20 cellular contexts compared by ENCODE assay signal in the genomic region with DNA sequence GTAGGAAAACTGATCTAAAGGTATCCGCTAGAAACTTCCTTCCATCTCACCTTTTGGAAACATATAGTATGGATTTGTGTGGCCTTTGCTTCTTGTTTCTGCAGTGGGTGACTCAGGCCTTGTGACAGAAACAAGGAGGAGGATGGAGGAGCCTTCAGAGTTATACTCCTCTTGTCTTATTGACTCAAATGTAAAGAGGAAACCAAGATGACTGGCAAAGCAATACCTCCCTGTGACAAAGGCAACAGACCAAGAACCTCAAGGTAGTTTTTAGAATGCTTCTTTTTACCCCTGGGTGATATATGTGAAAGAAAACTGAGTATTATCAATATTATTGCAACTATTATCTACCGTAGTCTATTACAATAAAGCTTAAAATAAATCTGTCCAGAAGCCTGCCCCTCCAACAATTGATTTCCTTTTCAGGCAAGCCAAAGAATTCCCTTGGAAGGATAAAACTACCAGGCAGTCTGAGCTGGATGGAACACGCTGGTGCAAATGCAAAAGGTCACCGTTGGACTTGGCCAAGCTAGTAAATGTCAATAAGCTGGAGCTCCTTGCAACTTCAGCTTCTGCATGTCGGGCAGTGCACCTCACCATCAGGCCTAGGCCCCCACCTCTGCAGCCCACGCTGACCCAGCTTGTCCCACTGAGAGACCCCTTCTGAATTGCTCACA.
A peak's percentile ranks its signal among the peaks of the same experiment; 100 is the strongest.
DNase-seq lines count a peak whose midpoint lies in the region; ATAC-seq and TF ChIP-seq lines count a peak whose summit lies in the region.
"Had no signal": no experiment of that assay in that cellular context is flagged by ENCODE, and none has a peak within 500 bp of the region (broad histone marks: within the 10 kb centered on the region; RNA-seq: fewer than 3 reads in every experiment).

No MANE protein-coding gene starts in this region.

- H3K9me3 ChIP-seq in tibial artery, result no peaks in the 10 kb centered on the region
- H3K9me3 ChIP-seq: MG63 had no signal

- intact Hi-C loops in tibial artery (cut with DNase I; ENCODE audit: low total_unique reads) (no loop called here), cardiac septum (cut with DNase I) (no loop called here)

- H3K4me3 ChIP-seq in epithelial cell of esophagus (ENCODE audit: low read length) (no peak overlapping the region), tibial artery (no peak overlapping the region)
- H3K4me3 ChIP-seq: MG63 had no signal

- peak; percentile 43 for ATAC-seq in GM21360 (IDR thresholded peaks at IDR 0.05; ENCODE audit: unreplicated experiment)
- ATAC-seq in HG03442 (IDR thresholded peaks at IDR 0.05; ENCODE audit: unreplicated experiment), result peak; percentile 60
- ATAC-seq in HG03378 (IDR thresholded peaks at IDR 0.05; ENCODE audit: unreplicated experiment), result no peak
- ATAC-seq: PC-3 had no signal

- H3K27me3 ChIP-seq in tibial artery, result no peaks in the 10 kb centered on the region
- H3K27me3 ChIP-seq: MG63 had no signal

- peak overlapping the region; percentile 46 to 68 for H3K27ac ChIP-seq in tibial artery

- TF ChIP-seq CTCF in epithelial cell of esophagus (IDR thresholded peaks at IDR 0.05; ENCODE audit: insufficient read depth, low read depth, low read length, missing control alignments) (no peak), tibial artery (IDR thresholded peaks at IDR 0.05) (no peak)

- H3K36me3 ChIP-seq in tibial artery, result no peaks in the 10 kb centered on the region
- H3K36me3 ChIP-seq: MG63 had no signal

- DNase-seq in epithelial cell of esophagus (ENCODE audit: low read depth), result peak; percentile 29
- peak in 1 of 2 donors; percentile 69 for DNase-seq in tibial artery
- DNase-seq in hippocampal formation (lab: John Stamatoyannopoulos, UW), result no peak
- no peak for DNase-seq in cardiac septum (ENCODE audit: low spot score)
- DNase-seq: Calu3, DMS153, DND-41, H7, KBM-7, NCI-H1105 treated with DMSO at 0.1 percent for 48 hours, NCI-H146, NCI-H1930, NCI-H2107, NCI-H524, NCI-H748 treated with DMSO at 0.1 percent for 48 hours had no signal

- peaks cover 0 to 37% (median 22%) of the 10 kb centered on the region in 4 donors for H3K4me1 ChIP-seq in tibial artery
